Comparison of ENCODE assay signal across 6 cellular contexts in the genomic region with DNA sequence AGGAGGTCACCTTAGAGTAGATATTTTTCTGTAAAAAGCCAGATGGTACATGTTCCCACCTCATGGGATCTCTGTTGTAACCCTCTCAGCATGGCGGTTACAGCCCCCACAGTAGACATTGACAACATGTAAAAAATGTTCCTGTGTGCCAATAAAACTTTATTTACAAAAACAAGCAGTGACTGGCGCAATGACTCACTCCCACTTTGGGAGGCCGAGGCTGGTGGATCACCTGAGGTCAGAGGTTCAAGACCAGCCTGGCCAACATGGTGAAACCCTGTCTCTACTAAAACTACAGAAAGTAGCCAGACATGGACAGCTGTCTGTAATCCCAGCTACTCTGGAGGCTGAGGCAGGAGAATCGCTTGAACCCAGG. TPM values are rescaled to one million over a fixed set of nuclear protein-coding genes. Genes with fewer than 3 reads are reported as not detected.
"Had no signal": no experiment of that assay in that cellular context is flagged by ENCODE, and none has a peak within 500 bp of the region (broad histone marks: within the 10 kb centered on the region; RNA-seq: fewer than 3 reads in every experiment).

No MANE protein-coding gene starts in this region.

RNA-seq across cellular contexts. Expression of a gene that starts 4.7 kb away (rescaled TPM):
- total RNA-seq: RPMI7951, SJSA1 had no signal

RNA-seq across cellular contexts. Expression of a gene that starts 8.8 kb away (rescaled TPM):
- total RNA-seq: NCI-H460; PC-9; Peyer's patch; RPMI7951; SJSA1; T-helper 1 cell treated with Interleukin-12 subunit alpha and Interleukin-12 subunit beta and Interleukin-4 antibody, amounts not matched to agents 30 ng/mL and 1 ng/mL, for 36 hours had no signal
